In genomic region chr10:5644930-5645329, GRCh38 we compare ENCODE assay signal across 19 cellular contexts. TPM values are rescaled to one million over a fixed set of nuclear protein-coding genes. Genes with fewer than 3 reads are reported as not detected.
DNase-seq lines count a peak whose midpoint lies in the region; ATAC-seq, FAIRE-seq and TF ChIP-seq lines count a peak whose summit lies in the region.
"Had no signal": no experiment of that assay in that cellular context is flagged by ENCODE, and none has a peak within 500 bp of the region (broad histone marks: within the 10 kb centered on the region; RNA-seq: fewer than 3 reads in every experiment).

No MANE protein-coding gene starts in this region.

- H3K79me1 ChIP-seq in mesenchymal stem cell (replicated peaks; ENCODE audit: low read length, poor library complexity, severe bottlenecking) = no peaks in the 10 kb centered on the region

- H4K8ac ChIP-seq in mesenchymal stem cell (ENCODE audit: low read length) = no peak overlapping the region

- 100% methylated on average over 2 of the region's 6 CpGs for WGBS in mesenchymal stem cell
- 89 to 95% (median 94%) methylated on average over 6 of the region's 6 CpGs for WGBS in spleen, 5 donors

- H3K18ac ChIP-seq in mesenchymal stem cell (ENCODE audit: low read depth in 1 of 2, low read length in 2 of 2) = no peak overlapping the region

- no peaks in the 10 kb centered on the region for H3K9me2 ChIP-seq in MM.1S (replicated peaks; ENCODE audit: insufficient read depth, low read length)

- H3K14ac ChIP-seq in mesenchymal stem cell (ENCODE audit: low read length in 2 of 2) = no peak overlapping the region

- H3K4me2 ChIP-seq in mesenchymal stem cell (ENCODE audit: low read length, poor library complexity, severe bottlenecking) (no peak overlapping the region), MM.1S (ENCODE audit: low read depth, low read length) (no peak overlapping the region)
- H3K4me2 ChIP-seq: KMS-11 had no signal

- H3K27me3 ChIP-seq in WERI-Rb-1 (ENCODE audit: insufficient read depth, low read depth, severe bottlenecking) (no peaks in the 10 kb centered on the region), mesenchymal stem cell (ENCODE audit: control insufficient read depth in 1 of 2, insufficient read depth in 1 of 2, low read length in 2 of 2) (no peaks in the 10 kb centered on the region), spleen (replicated peaks in 1 of 7) (no peaks in the 10 kb centered on the region), MM.1S (replicated peaks; ENCODE audit: insufficient read depth, low read length) (no peaks in the 10 kb centered on the region)

- no peaks in the 10 kb centered on the region for H4K20me1 ChIP-seq in MM.1S (ENCODE audit: insufficient read depth, low read length)

- no peak overlapping the region for H2BK15ac ChIP-seq in mesenchymal stem cell (ENCODE audit: low read depth, poor library complexity, severe bottlenecking)

- peak overlapping the region; percentile 22; the same call in 1 of the 2 replicates for H3K27ac ChIP-seq in WERI-Rb-1
- no peak overlapping the region for H3K27ac ChIP-seq in mesenchymal stem cell (ENCODE audit: low read length, poor library complexity, severe bottlenecking)
- peak overlapping the region in 5 of 8 donors; percentile 4 to 79 (median 67) for H3K27ac ChIP-seq in spleen
- no peak overlapping the region for H3K27ac ChIP-seq in MM.1S (ENCODE audit: low read length)
- H3K27ac ChIP-seq: KMS-11 had no signal

- H2AFZ ChIP-seq in mesenchymal stem cell (ENCODE audit: low read depth, low read length) (no peak overlapping the region), MM.1S (ENCODE audit: low read length) (no peak overlapping the region)

- intact Hi-C loops in spleen (cut with DNase I; ENCODE audit: low total_unique reads) = no loop called here

- ATAC-seq in HG03457 (IDR thresholded peaks at IDR 0.05; ENCODE audit: unreplicated experiment) = no peak

- TF ChIP-seq CTCF in D721Med (IDR thresholded peaks at IDR 0.05; ENCODE audit: insufficient read depth, missing control alignments) = no peak
- no peak for TF ChIP-seq CTCF in WERI-Rb-1 (IDR thresholded peaks at IDR 0.05; ENCODE audit: low read depth, low read length)
- no peak for TF ChIP-seq CTCF in spleen (IDR thresholded peaks at IDR 0.05 in 8 of 11, conservative IDR thresholded peaks at IDR 0.05 in 3 of 11)
- no peak for TF ChIP-seq CTCF in MM.1S (IDR thresholded peaks at IDR 0.05; ENCODE audit: low read length)

- DNase-seq in D721Med (ENCODE audit: insufficient read length, low spot score) (no peak), WERI-Rb-1 (peak; percentile 15), mesenchymal stem cell (no peak), spleen (peak; percentile 16), T-helper 9 cell (no peak), MM.1S (no peak), erythroblast (lab: John Stamatoyannopoulos, UW) (no peak)
- DNase-seq: activated CD4-positive, alpha-beta T cell treated with anti-CD3 and anti-CD28 coated beads, Interleukin-2, amount 10 ng/mL, durations not matched to agents 24 days and 14 days; CD4-positive, alpha-beta T cell; DMS153; NCI-H187 treated with DMSO at 0.1 percent for 48 hours; NCI-H748 treated with DMSO at 0.1 percent for 48 hours; occipital lobe; OCI-M1; retina; SIG-M5; T-helper 1 cell had no signal

- H4K91ac ChIP-seq in mesenchymal stem cell (ENCODE audit: low read length) = no peak overlapping the region

- H3K23ac ChIP-seq in mesenchymal stem cell (ENCODE audit: low read length in 2 of 2) = no peak overlapping the region

- H2BK120ac ChIP-seq in mesenchymal stem cell (ENCODE audit: low read depth, low read length) = no peak overlapping the region

- no peak overlapping the region for H2AK5ac ChIP-seq in mesenchymal stem cell (ENCODE audit: low read length, severe bottlenecking)

- TF ChIP-seq POLR2A in spleen (IDR thresholded peaks at IDR 0.05) = no peak
- TF ChIP-seq POLR2A in erythroblast (IDR thresholded peaks at IDR 0.05; ENCODE audit: low read length) = no peak

- H3F3A ChIP-seq in MM.1S (ENCODE audit: insufficient read depth, low read length) = no peaks in the 10 kb centered on the region

- H3K4me3 ChIP-seq in WERI-Rb-1 (ENCODE audit: low read depth, low read length) (no peak overlapping the region), mesenchymal stem cell (ENCODE audit: insufficient read depth in 1 of 2, low read depth in 1 of 2, low read length in 2 of 2) (no peak overlapping the region), spleen (no peak overlapping the region), MM.1S (ENCODE audit: low read length) (no peak overlapping the region)

- H3K4ac ChIP-seq in mesenchymal stem cell (ENCODE audit: low read depth in 1 of 2, low read length in 2 of 2) = no peak overlapping the region

- H3K4me1 ChIP-seq in mesenchymal stem cell (ENCODE audit: control insufficient read depth, insufficient read depth, low read depth, low read length) (no peaks in the 10 kb centered on the region), spleen (peaks cover 3 to 42% (median 25%) of the 10 kb centered on the region in 6 donors), MM.1S (ENCODE audit: low read length) (no peaks in the 10 kb centered on the region)

- peak; percentile 44 for FAIRE-seq in D721Med (lab: Jason Lieb, UNC)

- H2BK12ac ChIP-seq in mesenchymal stem cell (ENCODE audit: low read length in 2 of 2) = no peak overlapping the region

- H2BK5ac ChIP-seq in mesenchymal stem cell (ENCODE audit: low read depth, low read length, poor library complexity, severe bottlenecking) = no peak overlapping the region

- H3K9ac ChIP-seq in mesenchymal stem cell (ENCODE audit: low read length) (peak overlapping the region; percentile 36), MM.1S (ENCODE audit: low read length) (no peak overlapping the region)
- H3K9ac ChIP-seq: KMS-11 had no signal

- H3K36me3 ChIP-seq in WERI-Rb-1 (no peaks in the 10 kb centered on the region), mesenchymal stem cell (ENCODE audit: control insufficient read depth in 1 of 2, insufficient read depth in 2 of 2, low read depth in 1 of 2, low read length in 2 of 2) (peaks cover 39 to 66% of the 10 kb centered on the region in 2 experiments), spleen (peaks cover 0 to 70% (median 16%) of the 10 kb centered on the region in 6 donors), MM.1S (replicated peaks; ENCODE audit: insufficient read depth, low read length) (no peaks in the 10 kb centered on the region)

- H3K79me2 ChIP-seq in MM.1S (ENCODE audit: low read length) = no peaks in the 10 kb centered on the region

- H3K9me3 ChIP-seq in WERI-Rb-1 (ENCODE audit: severe bottlenecking) (no peaks in the 10 kb centered on the region), mesenchymal stem cell (ENCODE audit: control insufficient read depth, low read length) (no peaks in the 10 kb centered on the region), spleen (no peaks in the 10 kb centered on the region), MM.1S (replicated peaks; ENCODE audit: insufficient read depth, low read length) (no peaks in the 10 kb centered on the region)

RNA-seq across cellular contexts. Expression of gene ASB13, which starts 21.5 kb away (rescaled TPM):
- 5.1 TPM for polyA plus RNA-seq in mesenchymal stem cell (2013, experiment 1 of 2)
- 5.1 TPM for polyA plus RNA-seq in mesenchymal stem cell (2013, experiment 2 of 2)
- 10 to 100 TPM; 17.0 to 29.6 (median 21.6) TPM for total RNA-seq in spleen
- 10 to 100 TPM; 17.7 to 25.4 (median 25.1) TPM for polyA plus RNA-seq in spleen

RNA-seq across cellular contexts. Expression of gene TASOR2, which starts 39.7 kb away (rescaled TPM):
- 14.7 TPM for polyA plus RNA-seq in mesenchymal stem cell (2013, experiment 1 of 2)
- polyA plus RNA-seq in mesenchymal stem cell (2013, experiment 2 of 2) = 15.4 TPM
- total RNA-seq in spleen = 10 to 100 TPM; 58.3 to 87.9 (median 72.6) TPM
- 10 to 100 TPM in 2 of 3 donors, 1 to 10 TPM in 1; 9.5 to 11.3 (median 10.1) TPM for polyA plus RNA-seq in spleen

Comparison
In these comparisons a context has a peak if more than half of its experiments do, and no peak if none do; other contexts are left out.
1. DNase-seq: peak in WERI-Rb-1 (single experiment) and spleen (single experiment); none in D721Med (single experiment), mesenchymal stem cell (single experiment), T-helper 9 cell (single experiment), MM.1S (single experiment) and erythroblast (0 of 2).
2. H3K27ac ChIP-seq: peak in WERI-Rb-1 (single experiment) and spleen (5 of 8); none in mesenchymal stem cell (single experiment) and MM.1S (single experiment).